In genomic region chr2:156343940-156344301, GRCh38 we compare ENCODE assay signal across 15 cellular contexts. TPM values are rescaled to one million over a fixed set of nuclear protein-coding genes. Genes with fewer than 3 reads are reported as not detected.
A peak's percentile ranks its signal among the peaks of the same experiment; 100 is the strongest.
DNase-seq lines count a peak whose midpoint lies in the region; ATAC-seq lines count a peak whose summit lies in the region.
"Had no signal": no experiment of that assay in that cellular context is flagged by ENCODE, and none has a peak within 500 bp of the region (broad histone marks: within the 10 kb centered on the region; RNA-seq: fewer than 3 reads in every experiment).

No MANE protein-coding gene starts in this region.

- no peak overlapping the region for H3K4me3 ChIP-seq in naive thymus-derived CD4-positive, alpha-beta T cell (ENCODE audit: low read length)
- no peak overlapping the region for H3K4me3 ChIP-seq in right cardiac atrium (ENCODE audit: low read length)
- H3K4me3 ChIP-seq: sigmoid colon had no signal

- peaks cover 18% of the 10 kb centered on the region in 2 donors for H3K4me1 ChIP-seq in naive thymus-derived CD4-positive, alpha-beta T cell (ENCODE audit: control insufficient read depth in 2 of 2, insufficient read depth in 2 of 2, low read length in 2 of 2)
- no peaks in the 10 kb centered on the region for H3K4me1 ChIP-seq in right cardiac atrium (ENCODE audit: control insufficient read depth, insufficient read depth, low read length)

- no peak for ATAC-seq in naive thymus-derived CD4-positive, alpha-beta T cell
- ATAC-seq in right cardiac atrium (no peak), HG03520 (IDR thresholded peaks at IDR 0.05; ENCODE audit: unreplicated experiment) (no peak)

- peak overlapping the region; percentile 97 for H3K27ac Mint-ChIP-seq in activated naive CD8-positive, alpha-beta T cell
- peak overlapping the region in 8 of 9 donors; percentile 44 to 100 (median 96) for H3K27ac Mint-ChIP-seq in naive thymus-derived CD4-positive, alpha-beta T cell

- H3K36me3 Mint-ChIP-seq in activated naive CD8-positive, alpha-beta T cell, result peaks cover 2% of the 10 kb centered on the region
- H3K36me3 Mint-ChIP-seq in naive thymus-derived CD4-positive, alpha-beta T cell, result no peaks in the 10 kb centered on the region
- H3K36me3 Mint-ChIP-seq: naive B cell had no signal

- CTCF ChIA-PET in naive thymus-derived CD4-positive, alpha-beta T cell (lab: Charles Lee), result interaction anchor here (1.2 kb wide), 1 partner anchor 9 kb away, joined by 5 read pairs; no protein-coding TSS in a partner anchor

- DNase-seq in EL (peak; percentile 41), LHCN-M2 (ENCODE audit: low read depth) (peak; percentile 54), NCI-H1092 (lab: John Stamatoyannopoulos, UW) (no peak), right cardiac atrium (no peak), mesenteric fat pad (ENCODE audit: low spot score) (no peak)
- DNase-seq in naive thymus-derived CD4-positive, alpha-beta T cell, result peak in 1 of 9 donors; percentile 49
- DNase-seq: cerebellar nuclear complex, islet precursor cell, naive B cell, sigmoid colon had no signal

- no peaks in the 10 kb centered on the region for H3K27me3 ChIP-seq in naive thymus-derived CD4-positive, alpha-beta T cell (ENCODE audit: control insufficient read depth in 2 of 2, insufficient read depth in 2 of 2, low read length in 2 of 2)
- H3K27me3 ChIP-seq in right cardiac atrium (ENCODE audit: control insufficient read depth, insufficient read depth), result no peaks in the 10 kb centered on the region
- H3K27me3 ChIP-seq: sigmoid colon had no signal

- no peaks in the 10 kb centered on the region for H3K9me3 Mint-ChIP-seq in activated naive CD8-positive, alpha-beta T cell (ENCODE audit: low read depth)
- peaks cover 0 to 3% (median 0%) of the 10 kb centered on the region in 11 donors for H3K9me3 Mint-ChIP-seq in naive thymus-derived CD4-positive, alpha-beta T cell
- H3K9me3 Mint-ChIP-seq: naive B cell had no signal

- peak overlapping the region; percentile 89 for H3K4me3 Mint-ChIP-seq in activated naive CD8-positive, alpha-beta T cell
- H3K4me3 Mint-ChIP-seq in naive thymus-derived CD4-positive, alpha-beta T cell, result no peak overlapping the region

- peak overlapping the region; percentile 100 for H3K27ac ChIP-seq in naive thymus-derived CD4-positive, alpha-beta T cell (ENCODE audit: low read depth, low read length)
- no peak overlapping the region for H3K27ac ChIP-seq in right cardiac atrium (ENCODE audit: low read length)
- H3K27ac ChIP-seq: HL-60, RWPE1 had no signal

- H3K9me3 ChIP-seq in naive thymus-derived CD4-positive, alpha-beta T cell (ENCODE audit: control insufficient read depth in 2 of 3, low read length in 3 of 3), result no peaks in the 10 kb centered on the region
- no peaks in the 10 kb centered on the region for H3K9me3 ChIP-seq in right cardiac atrium (ENCODE audit: control insufficient read depth, low read length)
- H3K9me3 ChIP-seq: sigmoid colon, thoracic aorta had no signal

- H3K27me3 Mint-ChIP-seq in activated naive CD8-positive, alpha-beta T cell, result no peaks in the 10 kb centered on the region
- no peaks in the 10 kb centered on the region for H3K27me3 Mint-ChIP-seq in naive thymus-derived CD4-positive, alpha-beta T cell
- H3K27me3 Mint-ChIP-seq: naive B cell had no signal

- H3K36me3 ChIP-seq in naive thymus-derived CD4-positive, alpha-beta T cell (ENCODE audit: control insufficient read depth in 2 of 3, insufficient read depth in 3 of 3, low read length in 3 of 3), result peaks cover 0 to 4% (median 0%) of the 10 kb centered on the region in 3 experiments
- H3K36me3 ChIP-seq: sigmoid colon, thoracic aorta had no signal

- WGBS in right cardiac atrium, result 52% methylated on average over 2 of the region's 2 CpGs

- peaks cover 49% of the 10 kb centered on the region for H3K4me1 Mint-ChIP-seq in activated naive CD8-positive, alpha-beta T cell (ENCODE audit: low read depth)
- H3K4me1 Mint-ChIP-seq in naive thymus-derived CD4-positive, alpha-beta T cell, result peaks cover 7 to 46% (median 37%) of the 10 kb centered on the region in 7 donors

- intact Hi-C loops in naive thymus-derived CD4-positive, alpha-beta T cell (cut with micrococcal nuclease), result loop anchor here (1.0 to 5.0 kb wide), 3 partner anchors 56 to 1553 kb away; partner anchors contain the start of gene ACVR1C (in 2 of the 2)
- intact Hi-C loops in right cardiac atrium (cut with DNase I), result no loop called here

- POLR2A ChIA-PET in naive thymus-derived CD4-positive, alpha-beta T cell (lab: Charles Lee), result interaction anchor here (0.5 to 4.1 kb wide), 5 partner anchors 9 to 92 kb away, joined by 4 to 42 read pairs (median 28); partner anchors contain the start of genes GPD2 and NR4A2

RNA-seq across cellular contexts. Expression of gene NR4A2, which starts 11.4 kb away (rescaled TPM):
- total RNA-seq in LHCN-M2 (2014; rRNA removed) (0.13 and 0.40 TPM in 2 replicates), right cardiac atrium (10 to 100 TPM in 1 of 4 donors, 1 to 10 TPM in 3; 3.2 to 14.5 (median 6.1) TPM), mesenteric fat pad (67.7 TPM)
- 0.26 TPM for polyA plus RNA-seq in LHCN-M2 (2012)
- total RNA-seq in naive thymus-derived CD4-positive, alpha-beta T cell, result 100 to 1,000 TPM in 2 of 5 experiments, 1 to 10 TPM in 3; 2.2 to 252 (median 3.2) TPM
- 1 to 10 TPM; 2.5 to 7.3 TPM for polyA plus RNA-seq in naive thymus-derived CD4-positive, alpha-beta T cell
- polyA plus RNA-seq in right cardiac atrium, result 22.7 TPM

Comparison
In these comparisons a context has a peak if more than half of its experiments do, and no peak if none do; other contexts are left out.
1. DNase-seq: peak in EL (single experiment) and LHCN-M2 (single experiment); none in NCI-H1092 (single experiment), right cardiac atrium (0 of 3) and mesenteric fat pad (single experiment).
2. intact Hi-C loops: an anchor here in naive thymus-derived CD4-positive, alpha-beta T cell (1.0 to 5.0 kb wide); none called in right cardiac atrium.